ENCODE assay signal across 1 cellular context in genomic region chr7:33727415-33727814, GRCh38.
TF ChIP-seq lines count a peak whose summit lies in the region.

No MANE protein-coding gene starts in this region.

TF ChIP-seq in GM23338, 12 proteins besides CTCF, POLR2A, EP300 and RAD21 (continued from another document):
- TF ChIP-seq, protein P1, sequence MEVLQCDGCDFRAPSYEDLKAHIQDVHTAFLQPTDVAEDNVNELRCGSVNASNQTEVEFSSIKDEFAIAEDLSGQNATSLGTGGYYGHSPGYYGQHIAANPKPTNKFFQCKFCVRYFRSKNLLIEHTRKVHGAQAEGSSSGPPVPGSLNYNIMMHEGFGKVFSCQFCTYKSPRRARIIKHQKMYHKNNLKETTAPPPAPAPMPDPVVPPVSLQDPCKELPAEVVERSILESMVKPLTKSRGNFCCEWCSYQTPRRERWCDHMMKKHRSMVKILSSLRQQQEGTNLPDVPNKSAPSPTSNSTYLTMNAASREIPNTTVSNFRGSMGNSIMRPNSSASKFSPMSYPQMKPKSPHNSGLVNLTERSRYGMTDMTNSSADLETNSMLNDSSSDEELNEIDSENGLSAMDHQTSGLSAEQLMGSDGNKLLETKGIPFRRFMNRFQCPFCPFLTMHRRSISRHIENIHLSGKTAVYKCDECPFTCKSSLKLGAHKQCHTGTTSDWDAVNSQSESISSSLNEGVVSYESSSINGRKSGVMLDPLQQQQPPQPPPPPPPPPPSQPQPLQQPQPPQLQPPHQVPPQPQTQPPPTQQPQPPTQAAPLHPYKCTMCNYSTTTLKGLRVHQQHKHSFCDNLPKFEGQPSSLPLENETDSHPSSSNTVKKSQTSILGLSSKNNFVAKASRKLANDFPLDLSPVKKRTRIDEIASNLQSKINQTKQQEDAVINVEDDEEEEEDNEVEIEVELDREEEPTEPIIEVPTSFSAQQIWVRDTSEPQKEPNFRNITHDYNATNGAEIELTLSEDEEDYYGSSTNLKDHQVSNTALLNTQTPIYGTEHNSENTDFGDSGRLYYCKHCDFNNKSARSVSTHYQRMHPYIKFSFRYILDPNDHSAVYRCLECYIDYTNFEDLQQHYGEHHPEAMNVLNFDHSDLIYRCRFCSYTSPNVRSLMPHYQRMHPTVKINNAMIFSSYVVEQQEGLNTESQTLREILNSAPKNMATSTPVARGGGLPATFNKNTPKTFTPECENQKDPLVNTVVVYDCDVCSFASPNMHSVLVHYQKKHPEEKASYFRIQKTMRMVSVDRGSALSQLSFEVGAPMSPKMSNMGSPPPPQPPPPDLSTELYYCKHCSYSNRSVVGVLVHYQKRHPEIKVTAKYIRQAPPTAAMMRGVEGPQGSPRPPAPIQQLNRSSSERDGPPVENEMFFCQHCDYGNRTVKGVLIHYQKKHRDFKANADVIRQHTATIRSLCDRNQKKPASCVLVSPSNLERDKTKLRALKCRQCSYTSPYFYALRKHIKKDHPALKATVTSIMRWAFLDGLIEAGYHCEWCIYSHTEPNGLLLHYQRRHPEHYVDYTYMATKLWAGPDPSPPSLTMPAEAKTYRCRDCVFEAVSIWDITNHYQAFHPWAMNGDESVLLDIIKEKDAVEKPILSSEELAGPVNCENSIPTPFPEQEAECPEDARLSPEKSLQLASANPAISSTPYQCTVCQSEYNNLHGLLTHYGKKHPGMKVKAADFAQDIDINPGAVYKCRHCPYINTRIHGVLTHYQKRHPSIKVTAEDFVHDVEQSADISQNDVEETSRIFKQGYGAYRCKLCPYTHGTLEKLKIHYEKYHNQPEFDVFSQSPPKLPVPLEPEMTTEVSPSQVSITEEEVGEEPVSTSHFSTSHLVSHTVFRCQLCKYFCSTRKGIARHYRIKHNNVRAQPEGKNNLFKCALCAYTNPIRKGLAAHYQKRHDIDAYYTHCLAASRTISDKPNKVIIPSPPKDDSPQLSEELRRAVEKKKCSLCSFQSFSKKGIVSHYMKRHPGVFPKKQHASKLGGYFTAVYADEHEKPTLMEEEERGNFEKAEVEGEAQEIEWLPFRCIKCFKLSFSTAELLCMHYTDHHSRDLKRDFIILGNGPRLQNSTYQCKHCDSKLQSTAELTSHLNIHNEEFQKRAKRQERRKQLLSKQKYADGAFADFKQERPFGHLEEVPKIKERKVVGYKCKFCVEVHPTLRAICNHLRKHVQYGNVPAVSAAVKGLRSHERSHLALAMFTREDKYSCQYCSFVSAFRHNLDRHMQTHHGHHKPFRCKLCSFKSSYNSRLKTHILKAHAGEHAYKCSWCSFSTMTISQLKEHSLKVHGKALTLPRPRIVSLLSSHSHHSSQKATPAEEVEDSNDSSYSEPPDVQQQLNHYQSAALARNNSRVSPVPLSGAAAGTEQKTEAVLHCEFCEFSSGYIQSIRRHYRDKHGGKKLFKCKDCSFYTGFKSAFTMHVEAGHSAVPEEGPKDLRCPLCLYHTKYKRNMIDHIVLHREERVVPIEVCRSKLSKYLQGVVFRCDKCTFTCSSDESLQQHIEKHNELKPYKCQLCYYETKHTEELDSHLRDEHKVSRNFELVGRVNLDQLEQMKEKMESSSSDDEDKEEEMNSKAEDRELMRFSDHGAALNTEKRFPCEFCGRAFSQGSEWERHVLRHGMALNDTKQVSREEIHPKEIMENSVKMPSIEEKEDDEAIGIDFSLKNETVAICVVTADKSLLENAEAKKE (CRISPR knock-in tag; IDR thresholded peaks at IDR 0.05) = no peak
- TF ChIP-seq CREB1 (CRISPR knock-in tag; IDR thresholded peaks at IDR 0.05; ENCODE audit: low read depth) (no peak), NANOG (IDR thresholded peaks at IDR 0.05; ENCODE audit: borderline replicate concordance) (no peak)
